9 cellular contexts compared by ENCODE assay signal in genomic region chr3:11095932-11096265, GRCh38. TPM values are rescaled to one million over a fixed set of nuclear protein-coding genes. Genes with fewer than 3 reads are reported as not detected.
DNase-seq lines count a peak whose midpoint lies in the region; ATAC-seq, FAIRE-seq and TF ChIP-seq lines count a peak whose summit lies in the region.
"Had no signal": no experiment of that assay in that cellular context is flagged by ENCODE, and none has a peak within 500 bp of the region (broad histone marks: within the 10 kb centered on the region; RNA-seq: fewer than 3 reads in every experiment).

No MANE protein-coding gene starts in this region.

- peaks cover 11 to 34% (median 28%) of the 10 kb centered on the region in 11 experiments; a peak in 20 of 22 replicates for H3K9me3 ChIP-seq in BLaER1 treated with 17β-estradiol and CSF1 and Interleukin-3, amounts not matched to agents 10 nM and 100 nM (replicated peaks in 1 of 11)
- no peaks in the 10 kb centered on the region for H3K9me3 ChIP-seq in H1 (ENCODE audit: insufficient read depth in 2 of 2, low read depth in 1 of 2, low read length in 1 of 2)
- H3K9me3 ChIP-seq in neural progenitor cell (ENCODE audit: low read depth) = no peaks in the 10 kb centered on the region
- H3K9me3 ChIP-seq in aorta (ENCODE audit: control insufficient read depth, low read length) = no peaks in the 10 kb centered on the region

- peaks cover 9% of the 10 kb centered on the region for H3K27me3 Mint-ChIP-seq in neural progenitor cell (ENCODE audit: insufficient read depth, low read depth)

- no peak overlapping the region for H2BK12ac ChIP-seq in H1 (ENCODE audit: low read depth, low read length)

- H3K4me3 ChIP-seq in BLaER1 treated with 17β-estradiol and CSF1 and Interleukin-3, amounts not matched to agents 10 nM and 100 nM = peak overlapping the region in 5 of 10 experiments; percentile 27 to 63 (median 47); a peak in 6 of 20 replicates
- H3K4me3 ChIP-seq in H1 (ENCODE audit: extremely low read depth in 1 of 4, insufficient read depth in 2 of 4, low read depth in 3 of 4, low read length in 4 of 4) (no peak overlapping the region), neural progenitor cell (no peak overlapping the region), aorta (ENCODE audit: low read length in 2 of 2) (no peak overlapping the region)

- H3K4me1 ChIP-seq in BLaER1 treated with 17β-estradiol and CSF1 and Interleukin-3, amounts not matched to agents 10 nM and 100 nM = peaks cover 31 to 41% (median 35%) of the 10 kb centered on the region in 10 experiments
- H3K4me1 ChIP-seq in H1 (replicated peaks in 1 of 4; ENCODE audit: control insufficient read depth in 3 of 4, insufficient read depth in 4 of 4, low read length in 3 of 4) = peaks cover 0 to 8% (median 4%) of the 10 kb centered on the region in 4 experiments; a peak in 6 of 7 replicates
- H3K4me1 ChIP-seq in neural progenitor cell = peaks cover 3% of the 10 kb centered on the region
- H3K4me1 ChIP-seq in aorta (ENCODE audit: control insufficient read depth in 1 of 2, insufficient read depth in 2 of 2, low read length in 2 of 2) = no peaks in the 10 kb centered on the region

- no peak overlapping the region for H4K5ac ChIP-seq in H1 (ENCODE audit: insufficient read length, low read depth, low read length)

- H3K27ac Mint-ChIP-seq in neural progenitor cell = no peak overlapping the region

- H2BK15ac ChIP-seq in H1 (ENCODE audit: low read length) = no peak overlapping the region

- TF ChIP-seq RAD21 in H1 (IDR thresholded peaks at IDR 0.05 in 1 of 2, conservative IDR thresholded peaks at IDR 0.05 in 1 of 2; ENCODE audit: low read depth in 2 of 2, low read length in 2 of 2) = peak; percentile 32 to 50; a peak in 2 of 4 replicates

- 0 out of 2 replicates have a peak overlapping the region, but pooled peaks have one; percentile 78 for H3K18ac ChIP-seq in H1 (ENCODE audit: extremely low read depth, low read length)

- no peak overlapping the region for H4K8ac ChIP-seq in H1 (ENCODE audit: extremely low read depth, insufficient read depth, low read length)

- intact Hi-C loops in aorta (cut with DNase I) = loop anchor here (5.0 kb wide), 2 partner anchors 51 to 56 kb away; partner anchors contain the start of gene HRH1 (in 1 of the 2)

- no peak overlapping the region for H3K56ac ChIP-seq in H1 (replicated peaks; ENCODE audit: insufficient read length, low read depth, low read length)

- no peaks in the 10 kb centered on the region for H3K79me2 ChIP-seq in H1 (ENCODE audit: control insufficient read depth in 1 of 2, insufficient read depth in 2 of 2, low read length in 2 of 2)
- no peaks in the 10 kb centered on the region for H3K79me2 ChIP-seq in neural progenitor cell (ENCODE audit: low read depth)

- no peaks in the 10 kb centered on the region for H3K36me3 Mint-ChIP-seq in neural progenitor cell

- H3K4me2 ChIP-seq in BLaER1 treated with 17β-estradiol and CSF1 and Interleukin-3, amounts not matched to agents 10 nM and 100 nM = peak overlapping the region; percentile 75 to 96 (median 86)
- H3K4me2 ChIP-seq in H1 (ENCODE audit: insufficient read depth in 1 of 2, low read depth in 2 of 2, low read length in 2 of 2) (peak overlapping the region; percentile 42 to 63; a peak in 2 of 4 replicates), neural progenitor cell (no peak overlapping the region)

- H3F3A ChIP-seq in neural progenitor cell (ENCODE audit: low read depth) = no peaks in the 10 kb centered on the region

- CTCF ChIA-PET in H1 (lab: Charles Lee; ENCODE audit: partially characterized antibody) = interaction anchor here (0.8 to 9.3 kb wide), 17 partner anchors 10 to 130 kb away, joined by 3 to 76 read pairs (median 5); partner anchors contain the start of gene HRH1

- 69% methylated on average over 8 of the region's 8 CpGs; no CpG with 5 or more reads in 1 of the 2 experiments for WGBS in H1 (ENCODE audit: extremely low coverage in 1 of 2, insufficient coverage in 1 of 2, insufficient read length in 1 of 2, insufficient replicate concordance in 2 of 2, low coverage in 1 of 2, low lambda C conversion rate in 2 of 2, missing lambda C conversion rate in 1 of 2), 2 experiments
- 74 to 77% methylated on average over 8 of the region's 8 CpGs for WGBS in aorta, 2 donors

- peaks cover 32% of the 10 kb centered on the region for H3K4me1 Mint-ChIP-seq in neural progenitor cell

- H3K27ac ChIP-seq in BLaER1 treated with 17β-estradiol and CSF1 and Interleukin-3, amounts not matched to agents 10 nM and 100 nM = peak overlapping the region in 9 of 11 experiments; percentile 72 to 84 (median 78); a peak in 17 of 22 replicates
- no peak overlapping the region for H3K27ac ChIP-seq in H1 (ENCODE audit: low read depth, low read length)
- no peak overlapping the region for H3K27ac ChIP-seq in neural progenitor cell
- H3K27ac ChIP-seq in aorta (ENCODE audit: low read depth in 1 of 2, low read length in 2 of 2) = peak overlapping the region in 1 of 2 donors; percentile 20
- no peak overlapping the region for H3K27ac ChIP-seq in substantia nigra (ENCODE audit: low read depth, low read length, poor library complexity, severe bottlenecking)

- peak overlapping the region; percentile 64 for H3K4me3 Mint-ChIP-seq in neural progenitor cell

- no peak overlapping the region for H2BK20ac ChIP-seq in H1 (ENCODE audit: low read length)

- H3K36me3 ChIP-seq in BLaER1 treated with 17β-estradiol and CSF1 and Interleukin-3, amounts not matched to agents 10 nM and 100 nM = no peaks in the 10 kb centered on the region
- no peaks in the 10 kb centered on the region for H3K36me3 ChIP-seq in H1 (ENCODE audit: control insufficient read depth in 2 of 4, insufficient read depth in 4 of 4, low read length in 3 of 4)
- no peaks in the 10 kb centered on the region for H3K36me3 ChIP-seq in neural progenitor cell
- no peaks in the 10 kb centered on the region for H3K36me3 ChIP-seq in aorta (ENCODE audit: control insufficient read depth in 1 of 2, insufficient read depth in 2 of 2, low read length in 1 of 2)

- no peaks in the 10 kb centered on the region for H3K27me3 ChIP-seq in BLaER1 treated with 17β-estradiol and CSF1 and Interleukin-3, amounts not matched to agents 10 nM and 100 nM
- H3K27me3 ChIP-seq in H1 (replicated peaks in 1 of 4; ENCODE audit: control insufficient read depth in 3 of 4, extremely low read depth in 1 of 4, insufficient read depth in 3 of 4, low read length in 3 of 4) (peaks cover 0 to 3% (median 0%) of the 10 kb centered on the region in 4 experiments; a peak in 2 of 7 replicates), neural progenitor cell (peaks cover 16% of the 10 kb centered on the region), aorta (ENCODE audit: control insufficient read depth in 1 of 2, insufficient read depth in 2 of 2, low read length in 1 of 2) (no peaks in the 10 kb centered on the region)

- no peaks in the 10 kb centered on the region for H3K23me2 ChIP-seq in H1 (ENCODE audit: low read depth, low read length)

- no peak overlapping the region for H2BK120ac ChIP-seq in H1 (replicated peaks; ENCODE audit: low read depth, low read length)

- POLR2A ChIA-PET in H1 (lab: Charles Lee; ENCODE audit: partially characterized antibody) = interaction anchor here (0.6 to 1.2 kb wide), 2 partner anchors 78 to 89 kb away, joined by 3 read pairs; no protein-coding TSS in a partner anchor

- H3K9me3 Mint-ChIP-seq in neural progenitor cell = no peaks in the 10 kb centered on the region

- no peak overlapping the region for H3K4ac ChIP-seq in H1 (replicated peaks; ENCODE audit: insufficient read length, low read depth, low read length)

- H3K79me1 ChIP-seq in H1 (ENCODE audit: low read depth, low read length) = no peaks in the 10 kb centered on the region

- FAIRE-seq in H1 (lab: Jason Lieb, UNC) = no peak

- H2AK5ac ChIP-seq in H1 (ENCODE audit: low read depth, low read length) = no peak overlapping the region

- TF ChIP-seq POLR2A in H1 (IDR thresholded peaks at IDR 0.05; ENCODE audit: control extremely low read depth in 1 of 2, low read depth in 2 of 2, low read length in 2 of 2) = no peak

- no peak for TF ChIP-seq EP300 in H1 (IDR thresholded peaks at IDR 0.05; ENCODE audit: borderline replicate concordance in 1 of 2, low read depth in 2 of 2, low read length in 2 of 2)

- H2AFZ ChIP-seq in H1 (ENCODE audit: low read length) (no peak overlapping the region), neural progenitor cell (replicated peaks) (no peak overlapping the region)

- ATAC-seq in aorta (ENCODE audit: low FRiP score) = no peak

- no peaks in the 10 kb centered on the region for H4K20me1 ChIP-seq in BLaER1 treated with 17β-estradiol and CSF1 and Interleukin-3, amounts not matched to agents 10 nM and 100 nM
- H4K20me1 ChIP-seq in H1 (replicated peaks in 1 of 2; ENCODE audit: control insufficient read depth in 1 of 2, insufficient read depth in 2 of 2, low read length in 2 of 2) = no peaks in the 10 kb centered on the region
- H4K20me1 ChIP-seq in neural progenitor cell (ENCODE audit: low read depth) = no peaks in the 10 kb centered on the region

- H3K14ac ChIP-seq in H1 (ENCODE audit: insufficient read length) = no peak overlapping the region

- no peak overlapping the region for H4K91ac ChIP-seq in H1 (replicated peaks; ENCODE audit: insufficient read length, low read length)

- peak overlapping the region in 7 of 11 experiments; percentile 61 to 77 (median 69); a peak in 14 of 22 replicates for H3K9ac ChIP-seq in BLaER1 treated with 17β-estradiol and CSF1 and Interleukin-3, amounts not matched to agents 10 nM and 100 nM
- H3K9ac ChIP-seq in H1 (replicated peaks in 1 of 4; ENCODE audit: extremely low read depth in 1 of 4, low read depth in 3 of 4, low read length in 3 of 4) = no peak overlapping the region
- H3K9ac ChIP-seq in neural progenitor cell = no peak overlapping the region

- H3K23ac ChIP-seq in H1 (ENCODE audit: insufficient read length) = no peak overlapping the region

- no peak overlapping the region for H2BK5ac ChIP-seq in H1 (ENCODE audit: low read depth, low read length)

- DNase-seq in NCI-H69 (lab: John Stamatoyannopoulos, UW) (peak; percentile 86), H1 (ENCODE audit: low read depth in 1 of 2, low spot score in 2 of 2) (no peak), neural progenitor cell (ENCODE audit: low spot score) (peak; percentile 23), mesenteric fat pad (ENCODE audit: low spot score) (no peak), aorta (no peak), substantia nigra (lab: John Stamatoyannopoulos, UW) (no peak), NCI-H748 treated with DMSO at 0.1 percent for 48 hours (lab: John Stamatoyannopoulos, UW) (no peak)
- DNase-seq: NCI-H446 had no signal

- peak; percentile 30 to 62 (median 36); a peak in 3 of 4 replicates for TF ChIP-seq CTCF in H1 (IDR thresholded peaks at IDR 0.05; ENCODE audit: control extremely low read depth in 1 of 3, insufficient read depth in 1 of 3, low read depth in 1 of 3, low read length in 3 of 3)
- peak; percentile 32 for TF ChIP-seq CTCF in neural progenitor cell (IDR thresholded peaks at IDR 0.05)

RNA-seq across cellular contexts. Expression of gene HRH1, which starts 58.4 kb away (rescaled TPM):
- total RNA-seq in H1 (2021; fragmentation: NEBNext Ultra II Directional; extraction: Animal tissue kit (Norgen Biotek cat#: 25700)) = not detected in 2 replicates
- polyA plus RNA-seq in H1 (2011; rRNA removed) (0.03 and 0.11 TPM in 2 replicates), aorta (1 to 10 TPM; 3.9 to 4.4 TPM)
- polyA plus RNA-seq in H1 (2011; cell fraction: cytosol; rRNA removed) = 0.13 TPM
- 0.10 TPM for polyA plus RNA-seq in H1 (2011; cell fraction: nucleus; rRNA removed)
- polyA plus RNA-seq in H1 (2012, experiment 1 of 2) = 0.11 to 0.26 TPM (median 0.16 TPM) in 4 replicates
- not detected for polyA plus RNA-seq in H1 (2012, experiment 2 of 2)
- 0.04 TPM for polyA plus RNA-seq in H1 (2013, experiment 1 of 2)
- polyA plus RNA-seq in H1 (2013, experiment 2 of 2) = 0.07 TPM
- 0.29 and 0.35 TPM in 2 replicates for polyA minus RNA-seq in H1 (2011; rRNA and poly(A)+ RNA removed)
- polyA minus RNA-seq in H1 (2011; cell fraction: cytosol; rRNA and poly(A)+ RNA removed) = not detected
- not detected for polyA minus RNA-seq in H1 (2011; cell fraction: nucleus; rRNA and poly(A)+ RNA removed)
- total RNA-seq in neural progenitor cell (ENCODE audit: low replicate concordance) (0.09 and 0.19 TPM in 2 replicates), mesenteric fat pad (3.8 TPM), aorta (10 to 100 TPM; 22.4 to 45.1 TPM)

Comparison
In these comparisons a context has a peak if more than half of its experiments do, and no peak if none do; other contexts are left out.
1. H3K27ac ChIP-seq: peak in BLaER1 treated with 17β-estradiol and CSF1 and Interleukin-3, amounts not matched to agents 10 nM and 100 nM (9 of 11); none in H1 (single experiment), neural progenitor cell (single experiment) and substantia nigra (single experiment).
2. H3K9ac ChIP-seq: peak in BLaER1 treated with 17β-estradiol and CSF1 and Interleukin-3, amounts not matched to agents 10 nM and 100 nM (7 of 11); none in H1 (0 of 4) and neural progenitor cell (single experiment).
3. DNase-seq: peak in NCI-H69 (single experiment) and neural progenitor cell (single experiment); none in H1 (0 of 2), mesenteric fat pad (single experiment), aorta (0 of 2), substantia nigra (0 of 49) and NCI-H748 treated with DMSO at 0.1 percent for 48 hours (single experiment).